In the genomic region with DNA sequence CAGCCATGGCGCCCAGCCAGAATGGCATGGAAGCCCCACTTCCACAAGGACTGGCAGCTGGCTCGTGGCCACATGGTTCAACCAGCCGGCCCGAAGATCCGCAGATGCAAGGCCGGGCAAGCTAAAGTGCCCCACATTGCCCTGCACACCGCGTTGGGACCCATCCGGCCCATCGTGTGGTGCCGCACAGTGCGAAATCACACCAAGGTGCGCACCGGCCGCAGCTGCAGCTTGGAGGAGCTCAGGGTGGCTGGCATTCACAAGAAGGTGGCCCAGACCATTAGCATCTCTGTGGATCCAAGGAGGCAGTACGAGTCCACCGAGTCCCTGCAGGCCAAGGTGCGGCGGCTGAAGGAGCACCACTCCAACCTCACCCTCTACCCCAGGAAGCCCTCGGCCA, we compare ENCODE assay signal across 35 cellular contexts. TPM values are rescaled to one million over a fixed set of nuclear protein-coding genes. Genes with fewer than 3 reads are reported as not detected.
"Had no signal": no experiment of that assay in that cellular context is flagged by ENCODE, and none has a peak within 500 bp of the region (broad histone marks: within the 10 kb centered on the region; RNA-seq: fewer than 3 reads in every experiment).

No MANE protein-coding gene starts in this region.

- H3K4me3 ChIP-seq: ascending aorta, cardiac muscle cell, K562, Peyer's patch, SJCRH30, SK-N-MC had no signal

- H3K36me3 ChIP-seq: cardiac muscle cell, Peyer's patch had no signal

- H3K4me3 Mint-ChIP-seq: activated CD4-positive, alpha-beta T cell treated with anti-CD3 and anti-CD28 coated beads for 36 hours; activated CD4-positive, alpha-beta T cell treated with anti-CD3 and anti-CD28 coated beads, Interleukin-2, amount 10 ng/mL, durations not matched to agents 7 days and 5 days; activated CD8-positive, alpha-beta T cell treated with anti-CD3 and anti-CD28 coated beads, Interleukin-2, amount 10 ng/mL, durations not matched to agents 7 days and 5 days; activated naive CD4-positive, alpha-beta T cell treated with anti-CD3 and anti-CD28 coated beads, Interleukin-2, amount 50 U/mL, for 24 hours; activated naive CD8-positive, alpha-beta T cell treated with anti-CD3 and anti-CD28 coated beads, Interleukin-2, amount 10 ng/mL, durations not matched to agents 7 days and 5 days; activated T-cell treated with anti-CD3 and anti-CD28 coated beads, Interleukin-2, amount 50 U/mL, for 24 hours; T-helper 1 cell treated with Interleukin-12 subunit alpha and Interleukin-12 subunit beta and Interleukin-4 antibody, amounts not matched to agents 30 μg/mL and 1 μg/mL, for 36 hours; T-helper 2 cell treated with Interferon-gamma antibody and Interleukin-4, amounts not matched to agents 5 μg/mL and 100 μg/mL, for 36 hours had no signal

- H3K4me1 ChIP-seq: SJCRH30 had no signal

- H3K9me3 Mint-ChIP-seq: activated naive CD4-positive, alpha-beta T cell treated with anti-CD3 and anti-CD28 coated beads, Interleukin-2, amount 50 U/mL, for 24 hours; activated T-helper 2 cell treated with anti-CD3 and anti-CD28 coated beads, Interferon-gamma antibody, Interleukin-2, Interleukin-4, amounts not matched to agents 10 μg/mL and 5 μg/mL and 100 μg/mL, durations not matched to agents 14 hours and 24 hours and 36 hours; T-helper 2 cell treated with Interferon-gamma antibody and Interleukin-4, amounts not matched to agents 5 μg/mL and 100 μg/mL, for 36 hours had no signal

- H3K27me3 Mint-ChIP-seq: activated naive CD4-positive, alpha-beta T cell treated with anti-CD3 and anti-CD28 coated beads, Interleukin-2, amount 50 U/mL, for 24 hours had no signal

- H3K9me3 ChIP-seq: ascending aorta, Peyer's patch had no signal

- DNase-seq: activated CD4-positive, alpha-beta T cell treated with anti-CD3 and anti-CD28 coated beads for 36 hours; activated CD4-positive, alpha-beta T cell treated with anti-CD3 and anti-CD28 coated beads, Interleukin-2, amount 10 ng/mL, durations not matched to agents 7 days and 5 days; activated CD4-positive, alpha-beta T cell treated with anti-CD3 and anti-CD28 coated beads, Interleukin-2, amount 50 U/mL, for 48 hours; activated CD8-positive, alpha-beta T cell treated with anti-CD3 and anti-CD28 coated beads, Interleukin-2, amount 10 ng/mL, durations not matched to agents 7 days and 5 days; activated gamma-delta T cell; activated naive CD4-positive, alpha-beta T cell treated with Interleukin-2 at 50 U/mL for 16 hours; activated naive CD8-positive, alpha-beta T cell treated with anti-CD3 and anti-CD28 coated beads, Interleukin-2, amount 10 ng/mL, durations not matched to agents 7 days and 5 days; activated T-cell treated with anti-CD3 and anti-CD28 coated beads, Interleukin-2, amount 50 U/mL, for 24 hours; amygdala; NCI-H1092 treated with DMSO at 0.1 percent for 48 hours; NCI-H1417; NCI-H146; NCI-H187; NCI-H2029 treated with DMSO at 0.1 percent for 48 hours; NCI-H2107; NCI-H2171; NCI-H510A; NCI-H526; NCI-H748 treated with DMSO at 0.1 percent for 48 hours; NK-92 treated with Interleukin-12 subunit alpha and Interleukin-12 subunit beta, amount 100 ng/mL, for 24 hours; PC-3; RPMI8226; SHP77; SJCRH30 had no signal

- H3K36me3 Mint-ChIP-seq: activated naive CD8-positive, alpha-beta T cell treated with anti-CD3 and anti-CD28 coated beads, Interleukin-2, amount 10 ng/mL, durations not matched to agents 7 days and 5 days had no signal

- ATAC-seq: activated CD4-positive, alpha-beta T cell treated with anti-CD3 and anti-CD28 coated beads for 36 hours; activated CD4-positive, CD25-positive, alpha-beta regulatory T cell treated with anti-CD3 and anti-CD28 coated beads, Interleukin-2, amount 50 U/mL, for 24 hours; activated CD8-positive, alpha-beta T cell treated with anti-CD3 and anti-CD28 coated beads, Interleukin-2, amount 10 ng/mL, durations not matched to agents 7 days and 5 days; K562; PC-3 had no signal

- H3K27me3 ChIP-seq: ascending aorta, cardiac muscle cell, Peyer's patch, SJCRH30 had no signal

- H3K27ac ChIP-seq: ascending aorta, cardiac muscle cell, Peyer's patch, SJCRH30, SK-N-MC had no signal

- H3K27ac Mint-ChIP-seq: activated CD4-positive, alpha-beta T cell treated with anti-CD3 and anti-CD28 coated beads for 36 hours; activated CD4-positive, alpha-beta T cell treated with anti-CD3 and anti-CD28 coated beads, Interleukin-2, amount 10 ng/mL, durations not matched to agents 7 days and 5 days; activated CD8-positive, alpha-beta T cell treated with anti-CD3 and anti-CD28 coated beads, Interleukin-2, amount 10 ng/mL, durations not matched to agents 7 days and 5 days; activated naive CD4-positive, alpha-beta T cell treated with anti-CD3 and anti-CD28 coated beads, Interleukin-2, amount 50 U/mL, for 24 hours; activated naive CD8-positive, alpha-beta T cell treated with anti-CD3 and anti-CD28 coated beads, Interleukin-2, amount 10 ng/mL, durations not matched to agents 7 days and 5 days; activated T-cell treated with anti-CD3 and anti-CD28 coated beads, Interleukin-2, amount 50 U/mL, for 24 hours; activated T-helper 2 cell treated with anti-CD3 and anti-CD28 coated beads, Interferon-gamma antibody, Interleukin-2, Interleukin-4, amounts not matched to agents 10 μg/mL and 5 μg/mL and 100 μg/mL, durations not matched to agents 14 hours and 24 hours and 36 hours; T-helper 1 cell treated with Interleukin-12 subunit alpha and Interleukin-12 subunit beta and Interleukin-4 antibody, amounts not matched to agents 30 μg/mL and 1 μg/mL, for 36 hours; T-helper 2 cell treated with Interferon-gamma antibody and Interleukin-4, amounts not matched to agents 5 μg/mL and 100 μg/mL, for 36 hours had no signal

RNA-seq across cellular contexts. Expression of gene LBHD2, which starts 42.5 kb away (rescaled TPM):
- total RNA-seq: activated CD4-positive, alpha-beta T cell treated with anti-CD3 and anti-CD28 coated beads for 36 hours; activated CD4-positive, alpha-beta T cell treated with anti-CD3 and anti-CD28 coated beads, Interleukin-2, amount 10 ng/mL, durations not matched to agents 7 days and 5 days; activated CD8-positive, alpha-beta T cell treated with anti-CD3 and anti-CD28 coated beads, Interleukin-2, amount 10 ng/mL, durations not matched to agents 7 days and 5 days; activated naive CD8-positive, alpha-beta T cell treated with anti-CD3 and anti-CD28 coated beads, Interleukin-2, amount 10 ng/mL, durations not matched to agents 7 days and 5 days; activated T-helper 2 cell treated with anti-CD3 and anti-CD28 coated beads, Interferon-gamma antibody, Interleukin-2, Interleukin-4, amounts not matched to agents 10 μg/mL and 5 μg/mL and 100 μg/mL, durations not matched to agents 14 hours and 24 hours and 36 hours; ascending aorta; cardiac muscle cell; K562; M059J; PC-3; Peyer's patch; SJCRH30 had no signal
- polyA plus RNA-seq: cardiac muscle cell, K562 had no signal

RNA-seq across cellular contexts. Expression of gene EXOC3L4, which starts 53.1 kb away (rescaled TPM):
- total RNA-seq: activated CD4-positive, alpha-beta T cell treated with anti-CD3 and anti-CD28 coated beads for 36 hours; activated CD4-positive, alpha-beta T cell treated with anti-CD3 and anti-CD28 coated beads, Interleukin-2, amount 10 ng/mL, durations not matched to agents 7 days and 5 days; activated CD8-positive, alpha-beta T cell treated with anti-CD3 and anti-CD28 coated beads, Interleukin-2, amount 10 ng/mL, durations not matched to agents 7 days and 5 days; activated naive CD8-positive, alpha-beta T cell treated with anti-CD3 and anti-CD28 coated beads, Interleukin-2, amount 10 ng/mL, durations not matched to agents 7 days and 5 days; activated T-helper 2 cell treated with anti-CD3 and anti-CD28 coated beads, Interferon-gamma antibody, Interleukin-2, Interleukin-4, amounts not matched to agents 10 μg/mL and 5 μg/mL and 100 μg/mL, durations not matched to agents 14 hours and 24 hours and 36 hours; ascending aorta; M059J; SJCRH30 had no signal
